13 cellular contexts compared by ENCODE assay signal in the genomic region with DNA sequence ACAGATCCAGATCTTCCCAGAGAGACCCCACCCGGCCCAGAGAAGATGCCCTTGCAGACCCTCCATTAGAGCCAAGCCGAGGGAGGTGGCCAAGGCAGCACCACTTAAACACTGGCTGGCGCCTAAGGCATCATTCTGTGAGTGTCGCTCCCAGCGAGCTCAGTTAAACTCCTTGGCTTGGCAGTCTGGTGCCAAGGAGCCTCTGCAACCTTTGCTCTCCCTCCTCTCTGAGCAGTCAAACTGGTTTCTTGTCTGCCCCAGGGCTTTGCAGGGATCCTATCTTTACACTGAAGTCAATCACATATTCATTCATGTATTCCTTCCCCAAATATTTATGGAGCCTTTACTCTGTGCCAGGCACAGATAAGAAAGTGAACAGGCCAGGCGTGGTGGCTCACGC. TPM values are rescaled to one million over a fixed set of nuclear protein-coding genes. Genes with fewer than 3 reads are reported as not detected.
A peak's percentile ranks its signal among the peaks of the same experiment; 100 is the strongest.
DNase-seq lines count a peak whose midpoint lies in the region; ATAC-seq and TF ChIP-seq lines count a peak whose summit lies in the region.
"Had no signal": no experiment of that assay in that cellular context is flagged by ENCODE, and none has a peak within 500 bp of the region (broad histone marks: within the 10 kb centered on the region; RNA-seq: fewer than 3 reads in every experiment).

No MANE protein-coding gene starts in this region.

- H3K36me3 ChIP-seq in hepatocyte (replicated peaks; ENCODE audit: insufficient read depth, low read depth), result no peaks in the 10 kb centered on the region
- no peaks in the 10 kb centered on the region for H3K36me3 ChIP-seq in prostate gland
- H3K36me3 ChIP-seq in MG63, result no peaks in the 10 kb centered on the region; the same call in 1 of the 2 replicates

- no peaks in the 10 kb centered on the region for H3K9me2 ChIP-seq in hepatocyte (replicated peaks; ENCODE audit: insufficient read depth)

- peaks cover 6% of the 10 kb centered on the region for H4K20me1 ChIP-seq in hepatocyte (ENCODE audit: insufficient read depth, poor library complexity, severe bottlenecking)

- CTCF ChIA-PET in RWPE1 (lab: Yijun Ruan, JAX), result interaction anchor here (0.7 kb wide), 1 partner anchor 9 kb away, joined by 7 read pairs; no protein-coding TSS in a partner anchor

- no peak for TF ChIP-seq CTCF in RWPE1 (conservative IDR thresholded peaks at IDR 0.05; ENCODE audit: low read depth)
- no peak for TF ChIP-seq CTCF in hepatocyte (IDR thresholded peaks at IDR 0.05; ENCODE audit: poor library complexity)
- TF ChIP-seq CTCF in prostate gland (IDR thresholded peaks at IDR 0.05), result no peak

- H3K4me2 ChIP-seq in hepatocyte, result peak overlapping the region; percentile 13

- H3K4me3 ChIP-seq in hepatocyte (no peak overlapping the region), prostate gland (no peak overlapping the region), MG63 (no peak overlapping the region)
- H3K4me3 ChIP-seq: lung had no signal

- no peaks in the 10 kb centered on the region for H3K9me3 ChIP-seq in hepatocyte (ENCODE audit: low read depth)
- H3K9me3 ChIP-seq in prostate gland, result no peaks in the 10 kb centered on the region
- H3K9me3 ChIP-seq in MG63, result no peaks in the 10 kb centered on the region

- H2AFZ ChIP-seq in hepatocyte, result no peak overlapping the region

- intact Hi-C loops in prostate gland (cut with DNase I), result no loop called here

- H3K79me2 ChIP-seq in hepatocyte, result peaks cover 91% of the 10 kb centered on the region

- H3K27me3 ChIP-seq in hepatocyte, result no peaks in the 10 kb centered on the region
- H3K27me3 ChIP-seq in prostate gland (replicated peaks; ENCODE audit: insufficient read depth), result no peaks in the 10 kb centered on the region
- H3K27me3 ChIP-seq in MG63, result no peaks in the 10 kb centered on the region

- TF ChIP-seq POLR2A in prostate gland (IDR thresholded peaks at IDR 0.05), result no peak

- WGBS in hepatocyte (ENCODE audit: low lambda C conversion rate, missing lambda C conversion rate), result 68% methylated on average over 7 of the region's 7 CpGs
- 47% methylated on average over 7 of the region's 7 CpGs for whole genome bisulfite sequencing in prostate gland

- no peak for ATAC-seq in GM19463 (IDR thresholded peaks at IDR 0.05; ENCODE audit: unreplicated experiment)
- ATAC-seq: HepG2 had no signal

- H3K4me1 ChIP-seq in hepatocyte (ENCODE audit: insufficient read depth) (peaks cover 45% of the 10 kb centered on the region), prostate gland (replicated peaks) (peaks cover 13% of the 10 kb centered on the region)

- POLR2A ChIA-PET in RWPE1 (lab: Yijun Ruan, JAX; ENCODE audit: low non-redundant PET), result interaction anchor here (0.6 kb wide), 1 partner anchor 19 kb away, joined by 12 read pairs; no protein-coding TSS in a partner anchor

- H3K27ac ChIP-seq in RWPE1 (peak overlapping the region; percentile 34), hepatocyte (peak overlapping the region; percentile 81), prostate gland (peak overlapping the region; percentile 67 to 73)

- peak; percentile 80 for DNase-seq in ELF-1 (ENCODE audit: low read depth, low spot score)
- DNase-seq in RWPE1 (ENCODE audit: low spot score), result peak; percentile 77
- DNase-seq in hepatocyte (ENCODE audit: low spot score), result no peak
- peak; percentile 69 for DNase-seq in prostate gland (ENCODE audit: low spot score)
- no peak for DNase-seq in SKM-1 treated with dmso at 0.1 percent for 144 hours (lab: John Stamatoyannopoulos, UW; ENCODE audit: unreplicated experiment)
- no peak for DNase-seq in MG63
- no peak for DNase-seq in NCI-H69 (lab: John Stamatoyannopoulos, UW)
- DNase-seq: central memory CD4-positive, alpha-beta T cell; NCI-H1694 treated with DMSO at 0.1 percent for 48 hours; NCI-H774 had no signal

RNA-seq across cellular contexts. Expression of gene SLC9A1, which starts 10.6 kb away (rescaled TPM):
- 9.7 and 13.3 TPM in 2 replicates for total RNA-seq in hepatocyte
- 29.8 and 31.3 TPM in 2 replicates for polyA plus RNA-seq in hepatocyte
- 10 to 100 TPM; 22.9 to 30.4 TPM for total RNA-seq in prostate gland
- total RNA-seq in MG63 (2014; rRNA removed; shearing (Covaris generic); ENCODE audit: low replicate concordance), result 2.9 and 23.6 TPM in 2 replicates

Comparison
In these comparisons a context has a peak if more than half of its experiments do, and no peak if none do; other contexts are left out.
1. DNase-seq: peak in ELF-1 (single experiment), RWPE1 (single experiment) and prostate gland (single experiment); none in hepatocyte (single experiment), SKM-1 treated with dmso at 0.1 percent for 144 hours (single experiment), MG63 (single experiment) and NCI-H69 (single experiment).
2. Peak in every context shown above with its lines, with median percentiles within 50 percentile points of each other: H3K27ac ChIP-seq.